Comparison of ENCODE assay signal across 1 cellular context in genomic region chr5:168477060-168477459, GRCh38.
TF ChIP-seq lines count a peak whose summit lies in the region.

No MANE protein-coding gene starts in this region.

TF ChIP-seq in K562, 482 proteins besides CTCF, POLR2A, EP300 and RAD21:
- peak; percentile 43 for TF ChIP-seq ATF7 (IDR thresholded peaks at IDR 0.05)
- no peak for TF ChIP-seq ZNF277 (CRISPR knock-in tag; IDR thresholded peaks at IDR 0.05; ENCODE audit: borderline replicate concordance)
- TF ChIP-seq VEZF1 (CRISPR knock-in tag; IDR thresholded peaks at IDR 0.05) = peak; percentile 58; the same call in 1 of the 2 replicates
- TF ChIP-seq ZKSCAN1 (IDR thresholded peaks at IDR 0.05; ENCODE audit: low read depth, low read length) = peak; percentile 63; the same call in 1 of the 2 replicates
- TF ChIP-seq TEAD4 (IDR thresholded peaks at IDR 0.05; ENCODE audit: low read length) = peak; percentile 67
- no peak for TF ChIP-seq TEAD4 (CRISPR knock-in tag; IDR thresholded peaks at IDR 0.05; ENCODE audit: borderline replicate concordance)
- TF ChIP-seq PKNOX1 (IDR thresholded peaks at IDR 0.05) = peak; percentile 35; the same call in 1 of the 2 replicates
- peak; percentile 23; the same call in 1 of the 2 replicates for TF ChIP-seq STAT5A (IDR thresholded peaks at IDR 0.05; ENCODE audit: borderline replicate concordance, low read length)
- TF ChIP-seq SOX6 (IDR thresholded peaks at IDR 0.05) = no peak
- 0 out of 2 replicates have a peak, but pooled peaks have one; percentile 36 for TF ChIP-seq DPF2 (IDR thresholded peaks at IDR 0.05)
- TF ChIP-seq ZBTB43 (CRISPR knock-in tag; IDR thresholded peaks at IDR 0.05) = no peak
- TF ChIP-seq, protein P1, sequence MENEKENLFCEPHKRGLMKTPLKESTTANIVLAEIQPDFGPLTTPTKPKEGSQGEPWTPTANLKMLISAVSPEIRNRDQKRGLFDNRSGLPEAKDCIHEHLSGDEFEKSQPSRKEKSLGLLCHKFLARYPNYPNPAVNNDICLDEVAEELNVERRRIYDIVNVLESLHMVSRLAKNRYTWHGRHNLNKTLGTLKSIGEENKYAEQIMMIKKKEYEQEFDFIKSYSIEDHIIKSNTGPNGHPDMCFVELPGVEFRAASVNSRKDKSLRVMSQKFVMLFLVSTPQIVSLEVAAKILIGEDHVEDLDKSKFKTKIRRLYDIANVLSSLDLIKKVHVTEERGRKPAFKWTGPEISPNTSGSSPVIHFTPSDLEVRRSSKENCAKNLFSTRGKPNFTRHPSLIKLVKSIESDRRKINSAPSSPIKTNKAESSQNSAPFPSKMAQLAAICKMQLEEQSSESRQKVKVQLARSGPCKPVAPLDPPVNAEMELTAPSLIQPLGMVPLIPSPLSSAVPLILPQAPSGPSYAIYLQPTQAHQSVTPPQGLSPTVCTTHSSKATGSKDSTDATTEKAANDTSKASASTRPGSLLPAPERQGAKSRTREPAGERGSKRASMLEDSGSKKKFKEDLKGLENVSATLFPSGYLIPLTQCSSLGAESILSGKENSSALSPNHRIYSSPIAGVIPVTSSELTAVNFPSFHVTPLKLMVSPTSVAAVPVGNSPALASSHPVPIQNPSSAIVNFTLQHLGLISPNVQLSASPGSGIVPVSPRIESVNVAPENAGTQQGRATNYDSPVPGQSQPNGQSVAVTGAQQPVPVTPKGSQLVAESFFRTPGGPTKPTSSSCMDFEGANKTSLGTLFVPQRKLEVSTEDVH (IDR thresholded peaks at IDR 0.05; ENCODE audit: low read depth, partially characterized antibody) = no peak
- peak; percentile 27; the same call in 1 of the 2 replicates for TF ChIP-seq TCF3 (CRISPR knock-in tag; IDR thresholded peaks at IDR 0.05)
- TF ChIP-seq CBFA2T3 (IDR thresholded peaks at IDR 0.05) = peak; percentile 52
- TF ChIP-seq ARID1B (IDR thresholded peaks at IDR 0.05) = peak; percentile 46; the same call in 1 of the 2 replicates
- TF ChIP-seq, protein P2, sequence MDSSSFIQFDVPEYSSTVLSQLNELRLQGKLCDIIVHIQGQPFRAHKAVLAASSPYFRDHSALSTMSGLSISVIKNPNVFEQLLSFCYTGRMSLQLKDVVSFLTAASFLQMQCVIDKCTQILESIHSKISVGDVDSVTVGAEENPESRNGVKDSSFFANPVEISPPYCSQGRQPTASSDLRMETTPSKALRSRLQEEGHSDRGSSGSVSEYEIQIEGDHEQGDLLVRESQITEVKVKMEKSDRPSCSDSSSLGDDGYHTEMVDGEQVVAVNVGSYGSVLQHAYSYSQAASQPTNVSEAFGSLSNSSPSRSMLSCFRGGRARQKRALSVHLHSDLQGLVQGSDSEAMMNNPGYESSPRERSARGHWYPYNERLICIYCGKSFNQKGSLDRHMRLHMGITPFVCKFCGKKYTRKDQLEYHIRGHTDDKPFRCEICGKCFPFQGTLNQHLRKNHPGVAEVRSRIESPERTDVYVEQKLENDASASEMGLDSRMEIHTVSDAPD (CRISPR knock-in tag; IDR thresholded peaks at IDR 0.05) = peak; percentile 91
- peak in 1 of 3 experiments; percentile 25 for TF ChIP-seq YY1 (IDR thresholded peaks at IDR 0.05; ENCODE audit: borderline replicate concordance in 1 of 3, control insufficient read depth in 1 of 3, extremely low read depth in 1 of 3, insufficient read depth in 3 of 3, insufficient read length in 1 of 3, insufficient replicate concordance in 2 of 3, low read depth in 1 of 3, low read length in 2 of 3)
- 0 out of 2 replicates have a peak, but pooled peaks have one; percentile 15 for TF ChIP-seq JUND (IDR thresholded peaks at IDR 0.05; ENCODE audit: borderline replicate concordance, low read depth, low read length)
- TF ChIP-seq JUND (tag; IDR thresholded peaks at IDR 0.05; ENCODE audit: borderline replicate concordance, low read depth, low read length) = no peak
- no peak for TF ChIP-seq ARNT (IDR thresholded peaks at IDR 0.05)
- 0 out of 2 replicates have a peak, but pooled peaks have one; percentile 8 for TF ChIP-seq CBFA2T2 (conservative IDR thresholded peaks at IDR 0.05)
- peak; percentile 59 for TF ChIP-seq EGR1 (conservative IDR thresholded peaks at IDR 0.05)
- TF ChIP-seq, protein P3, sequence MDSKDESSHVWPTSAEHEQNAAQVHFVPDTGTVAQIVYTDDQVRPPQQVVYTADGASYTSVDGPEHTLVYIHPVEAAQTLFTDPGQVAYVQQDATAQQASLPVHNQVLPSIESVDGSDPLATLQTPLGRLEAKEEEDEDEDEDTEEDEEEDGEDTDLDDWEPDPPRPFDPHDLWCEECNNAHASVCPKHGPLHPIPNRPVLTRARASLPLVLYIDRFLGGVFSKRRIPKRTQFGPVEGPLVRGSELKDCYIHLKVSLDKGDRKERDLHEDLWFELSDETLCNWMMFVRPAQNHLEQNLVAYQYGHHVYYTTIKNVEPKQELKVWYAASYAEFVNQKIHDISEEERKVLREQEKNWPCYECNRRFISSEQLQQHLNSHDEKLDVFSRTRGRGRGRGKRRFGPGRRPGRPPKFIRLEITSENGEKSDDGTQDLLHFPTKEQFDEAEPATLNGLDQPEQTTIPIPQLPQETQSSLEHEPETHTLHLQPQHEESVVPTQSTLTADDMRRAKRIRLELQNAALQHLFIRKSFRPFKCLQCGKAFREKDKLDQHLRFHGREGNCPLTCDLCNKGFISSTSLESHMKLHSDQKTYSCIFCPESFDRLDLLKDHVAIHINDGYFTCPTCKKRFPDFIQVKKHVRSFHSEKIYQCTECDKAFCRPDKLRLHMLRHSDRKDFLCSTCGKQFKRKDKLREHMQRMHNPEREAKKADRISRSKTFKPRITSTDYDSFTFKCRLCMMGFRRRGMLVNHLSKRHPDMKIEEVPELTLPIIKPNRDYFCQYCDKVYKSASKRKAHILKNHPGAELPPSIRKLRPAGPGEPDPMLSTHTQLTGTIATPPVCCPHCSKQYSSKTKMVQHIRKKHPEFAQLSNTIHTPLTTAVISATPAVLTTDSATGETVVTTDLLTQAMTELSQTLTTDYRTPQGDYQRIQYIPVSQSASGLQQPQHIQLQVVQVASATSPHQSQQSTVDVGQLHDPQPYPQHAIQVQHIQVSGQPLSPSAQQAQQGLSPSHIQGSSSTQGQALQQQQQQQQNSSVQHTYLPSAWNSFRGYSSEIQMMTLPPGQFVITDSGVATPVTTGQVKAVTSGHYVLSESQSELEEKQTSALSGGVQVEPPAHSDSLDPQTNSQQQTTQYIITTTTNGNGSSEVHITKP (IDR thresholded peaks at IDR 0.05; ENCODE audit: partially characterized antibody) = peak; percentile 96
- no peak for TF ChIP-seq ATF1 (CRISPR knock-in tag; IDR thresholded peaks at IDR 0.05)
- TF ChIP-seq ATF1 (tag; IDR thresholded peaks at IDR 0.05) = 0 out of 2 replicates have a peak, but pooled peaks have one; percentile 11
- no peak for TF ChIP-seq HNRNPLL (IDR thresholded peaks at IDR 0.05; ENCODE audit: low read depth, low read length, poor library complexity, severe bottlenecking)
- TF ChIP-seq CCAR2 (IDR thresholded peaks at IDR 0.05; ENCODE audit: low read depth, low read length) = no peak
- TF ChIP-seq, protein P4, sequence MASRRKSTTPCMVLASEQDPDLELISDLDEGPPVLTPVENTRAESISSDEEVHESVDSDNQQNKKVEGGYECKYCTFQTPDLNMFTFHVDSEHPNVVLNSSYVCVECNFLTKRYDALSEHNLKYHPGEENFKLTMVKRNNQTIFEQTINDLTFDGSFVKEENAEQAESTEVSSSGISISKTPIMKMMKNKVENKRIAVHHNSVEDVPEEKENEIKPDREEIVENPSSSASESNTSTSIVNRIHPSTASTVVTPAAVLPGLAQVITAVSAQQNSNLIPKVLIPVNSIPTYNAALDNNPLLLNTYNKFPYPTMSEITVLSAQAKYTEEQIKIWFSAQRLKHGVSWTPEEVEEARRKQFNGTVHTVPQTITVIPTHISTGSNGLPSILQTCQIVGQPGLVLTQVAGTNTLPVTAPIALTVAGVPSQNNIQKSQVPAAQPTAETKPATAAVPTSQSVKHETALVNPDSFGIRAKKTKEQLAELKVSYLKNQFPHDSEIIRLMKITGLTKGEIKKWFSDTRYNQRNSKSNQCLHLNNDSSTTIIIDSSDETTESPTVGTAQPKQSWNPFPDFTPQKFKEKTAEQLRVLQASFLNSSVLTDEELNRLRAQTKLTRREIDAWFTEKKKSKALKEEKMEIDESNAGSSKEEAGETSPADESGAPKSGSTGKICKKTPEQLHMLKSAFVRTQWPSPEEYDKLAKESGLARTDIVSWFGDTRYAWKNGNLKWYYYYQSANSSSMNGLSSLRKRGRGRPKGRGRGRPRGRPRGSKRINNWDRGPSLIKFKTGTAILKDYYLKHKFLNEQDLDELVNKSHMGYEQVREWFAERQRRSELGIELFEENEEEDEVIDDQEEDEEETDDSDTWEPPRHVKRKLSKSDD (conservative IDR thresholded peaks at IDR 0.05; ENCODE audit: low read length) = no peak
- TF ChIP-seq TEAD1 (CRISPR knock-in tag; IDR thresholded peaks at IDR 0.05) = 0 out of 4 replicates have a peak, but pooled peaks of 1 of the 2 experiments have one; percentile 41
- TF ChIP-seq NRF1 (conservative IDR thresholded peaks at IDR 0.05 in 1 of 2, IDR thresholded peaks at IDR 0.05 in 1 of 2) = 0 out of 4 replicates have a peak, but pooled peaks of 1 of the 2 experiments have one; percentile 11
- no peak for TF ChIP-seq PHF8 (IDR thresholded peaks at IDR 0.05; ENCODE audit: borderline replicate concordance, low read length)
- 0 out of 4 replicates have a peak, but pooled peaks of 1 of the 2 experiments have one; percentile 49 for TF ChIP-seq FOXK2 (conservative IDR thresholded peaks at IDR 0.05 in 1 of 2, IDR thresholded peaks at IDR 0.05 in 1 of 2; ENCODE audit: low read depth in 2 of 2)
TF ChIP-seq in K562: peak in this region for 20.
